9 cellular contexts compared by ENCODE assay signal in genomic region chr2:61534926-61535325, GRCh38. TPM values are rescaled to one million over a fixed set of nuclear protein-coding genes. Genes with fewer than 3 reads are reported as not detected.
A peak's percentile ranks its signal among the peaks of the same experiment; 100 is the strongest.
DNase-seq lines count a peak whose midpoint lies in the region; ATAC-seq and TF ChIP-seq lines count a peak whose summit lies in the region.
"Had no signal": no experiment of that assay in that cellular context is flagged by ENCODE, and none has a peak within 500 bp of the region (broad histone marks: within the 10 kb centered on the region; RNA-seq: fewer than 3 reads in every experiment).

No MANE protein-coding gene starts in this region.

- no peak for ATAC-seq in natural killer cell

- H3K27me3 Mint-ChIP-seq in IgD-negative memory B cell (no peaks in the 10 kb centered on the region), natural killer cell (ENCODE audit: low read depth in 2 of 2) (no peaks in the 10 kb centered on the region)

- DNase-seq in cardiac fibroblast (ENCODE audit: low read depth in 2 of 2) (peak in 1 of 2 donors; percentile 15), natural killer cell (no peak), NCI-H2171 treated with DMSO at 0.1 percent for 48 hours (lab: John Stamatoyannopoulos, UW) (no peak), HuH-7 (ENCODE audit: low spot score) (no peak), NCI-H1930 (lab: John Stamatoyannopoulos, UW) (no peak)
- DNase-seq in stimulated activated naive CD4-positive, alpha-beta T cell treated with Interleukin-2 at 50 U/mL for 16 hours (lab: John Stamatoyannopoulos, UW) = no peak
- DNase-seq: stimulated activated CD4-positive, alpha-beta T cell treated with anti-CD3 and anti-CD28 coated beads, Interleukin-4, amount 100 ng/mL, for 4 hours had no signal

- H3K9me3 Mint-ChIP-seq in IgD-negative memory B cell (no peaks in the 10 kb centered on the region), natural killer cell (no peaks in the 10 kb centered on the region)

- H3K4me3 ChIP-seq in BLaER1 (peak overlapping the region; percentile 80), cardiac fibroblast (replicated peaks in 1 of 2; ENCODE audit: low read depth in 2 of 2, low read length in 2 of 2) (peak overlapping the region; percentile 21 to 89)

- intact Hi-C loops in natural killer cell (cut with micrococcal nuclease) = loop anchor here (10.0 kb wide), 2 partner anchors 160 to 320 kb away; partner anchors contain the start of gene FAM161A

- H3K4me2 ChIP-seq in BLaER1 = peak overlapping the region; percentile 85

- H3K36me3 Mint-ChIP-seq in IgD-negative memory B cell (no peaks in the 10 kb centered on the region), natural killer cell (peaks cover 7% of the 10 kb centered on the region)

- H3K4me3 Mint-ChIP-seq in IgD-negative memory B cell (peak overlapping the region; percentile 49 to 99 (median 90)), natural killer cell (peak overlapping the region; percentile 96)

- peak overlapping the region; percentile 99 for H3K9ac ChIP-seq in BLaER1

- H3K36me3 ChIP-seq in BLaER1 = peaks cover 37% of the 10 kb centered on the region

- H3K27ac Mint-ChIP-seq in IgD-negative memory B cell = no peak overlapping the region
- H3K27ac Mint-ChIP-seq in natural killer cell = peak overlapping the region; percentile 90 to 99

- H3K27me3 ChIP-seq in BLaER1 = no peaks in the 10 kb centered on the region

- H3K9me3 ChIP-seq in BLaER1 = no peaks in the 10 kb centered on the region

- H3K27ac ChIP-seq in BLaER1 = peak overlapping the region; percentile 99

- H3K4me1 Mint-ChIP-seq in IgD-negative memory B cell (peaks cover 12 to 45% (median 35%) of the 10 kb centered on the region in 3 donors), natural killer cell (peaks cover 56 to 61% of the 10 kb centered on the region in 2 donors)

- H3K4me1 ChIP-seq in BLaER1 = peaks cover 64% of the 10 kb centered on the region

- peaks cover 66% of the 10 kb centered on the region for H4K20me1 ChIP-seq in BLaER1

- TF ChIP-seq CTCF in cardiac fibroblast (IDR thresholded peaks at IDR 0.05; ENCODE audit: low read depth, low read length) (no peak), natural killer cell (IDR thresholded peaks at IDR 0.05) (no peak)

RNA-seq across cellular contexts. Expression of gene XPO1, which starts 3.2 kb away (rescaled TPM):
- 34.3 TPM for polyA plus RNA-seq in IgD-negative memory B cell
- 100 to 1,000 TPM; 120 to 157 (median 137) TPM for total RNA-seq in natural killer cell

Comparison
In these comparisons a context has a peak if more than half of its experiments do, and no peak if none do; other contexts are left out.
1. H3K27ac Mint-ChIP-seq: peak in natural killer cell (2 of 2); none in IgD-negative memory B cell (0 of 3).